In genomic region chr6:30515106-30515505, GRCh38 we compare ENCODE assay signal across 9 cellular contexts. TPM values are rescaled to one million over a fixed set of nuclear protein-coding genes. Genes with fewer than 3 reads are reported as not detected.
DNase-seq lines count a peak whose midpoint lies in the region; ATAC-seq and TF ChIP-seq lines count a peak whose summit lies in the region.
"Had no signal": no experiment of that assay in that cellular context is flagged by ENCODE, and none has a peak within 500 bp of the region (broad histone marks: within the 10 kb centered on the region; RNA-seq: fewer than 3 reads in every experiment).

No MANE protein-coding gene starts in this region.

- peak overlapping the region; percentile 71 for H3K4me3 Mint-ChIP-seq in CD8-positive, alpha-beta T cell

- H3K79me2 ChIP-seq in Loucy (ENCODE audit: insufficient read depth, low read length): peaks cover 8% of the 10 kb centered on the region; the same call in 1 of the 2 replicates

- H3F3A ChIP-seq in Loucy (ENCODE audit: low read depth): peaks cover 12% of the 10 kb centered on the region

- no peak overlapping the region for H4K8ac ChIP-seq in neuronal stem cell (ENCODE audit: low read depth, low read length)

- H2BK15ac ChIP-seq in neuronal stem cell (ENCODE audit: low read length): no peak overlapping the region

- no peaks in the 10 kb centered on the region for H3K27me3 Mint-ChIP-seq in CD8-positive, alpha-beta T cell (ENCODE audit: low read depth)

- no peak overlapping the region for H3K18ac ChIP-seq in neuronal stem cell (ENCODE audit: low read length)

- TF ChIP-seq CTCF in CD8-positive, alpha-beta T cell (IDR thresholded peaks at IDR 0.05): no peak
- TF ChIP-seq CTCF in Loucy (conservative IDR thresholded peaks at IDR 0.05; ENCODE audit: low read length) (no peak), omental fat pad (IDR thresholded peaks at IDR 0.05) (no peak)

- no peaks in the 10 kb centered on the region for H4K20me1 ChIP-seq in Loucy (ENCODE audit: insufficient read depth, low read length, poor library complexity, severe bottlenecking)

- peaks cover 67% of the 10 kb centered on the region for H3K4me1 Mint-ChIP-seq in CD8-positive, alpha-beta T cell (ENCODE audit: low read depth)

- H3K9ac ChIP-seq in Loucy (ENCODE audit: low read depth, low read length, poor library complexity, severe bottlenecking) (peak overlapping the region; percentile 78), neuronal stem cell (ENCODE audit: low read depth, low read length, poor library complexity) (no peak overlapping the region)

- H3K79me1 ChIP-seq in neuronal stem cell (ENCODE audit: low read depth, low read length): no peaks in the 10 kb centered on the region

- no peak overlapping the region for H2AFZ ChIP-seq in Loucy (ENCODE audit: low read length)
- peak overlapping the region; percentile 77 for H2AFZ ChIP-seq in neuronal stem cell (ENCODE audit: low read length)

- H3K9me3 Mint-ChIP-seq in CD8-positive, alpha-beta T cell: peaks cover 8% of the 10 kb centered on the region

- peak overlapping the region; percentile 74 for H3K4me2 ChIP-seq in Loucy (ENCODE audit: low read depth, low read length, poor library complexity, severe bottlenecking)
- H3K4me2 ChIP-seq in neuronal stem cell (ENCODE audit: insufficient read depth, low read length, poor library complexity, severe bottlenecking): no peak overlapping the region

- no peaks in the 10 kb centered on the region for H3K36me3 ChIP-seq in CD8-positive, alpha-beta T cell (ENCODE audit: insufficient read depth, low read length)
- H3K36me3 ChIP-seq in Loucy (ENCODE audit: insufficient read depth, low read length) (no peaks in the 10 kb centered on the region), neuronal stem cell (replicated peaks in 1 of 2; ENCODE audit: control insufficient read depth in 2 of 2, insufficient read depth in 2 of 2, low read length in 2 of 2) (no peaks in the 10 kb centered on the region)
- no peaks in the 10 kb centered on the region for H3K36me3 ChIP-seq in effector memory CD4-positive, alpha-beta T cell (ENCODE audit: control insufficient read depth, insufficient read depth, low read length)

- no peak for ATAC-seq in CD8-positive, alpha-beta T cell
- ATAC-seq in omental fat pad (ENCODE audit: low FRiP score) (no peak), GM21786 (IDR thresholded peaks at IDR 0.05; ENCODE audit: unreplicated experiment) (no peak), HG02938 (IDR thresholded peaks at IDR 0.05; ENCODE audit: unreplicated experiment) (no peak)

- H3K9me2 ChIP-seq in Loucy (replicated peaks; ENCODE audit: low read depth, low read length): no peaks in the 10 kb centered on the region

- no peak overlapping the region for H2AK5ac ChIP-seq in neuronal stem cell (ENCODE audit: low read depth, low read length)

- H3K27ac Mint-ChIP-seq in CD8-positive, alpha-beta T cell: peak overlapping the region; percentile 99

- CTCF ChIA-PET in CD8-positive, alpha-beta T cell (lab: Charles Lee): interaction anchor here (1.5 to 5.1 kb wide), 5 partner anchors 17 to 32 kb away, joined by 4 to 34 read pairs (median 13); no protein-coding TSS in a partner anchor

- POLR2A ChIA-PET in CD8-positive, alpha-beta T cell (lab: Charles Lee): interaction anchor here (1.0 to 14.9 kb wide), 4 partner anchors 15 to 21 kb away, joined by 4 to 359 read pairs (median 14); no protein-coding TSS in a partner anchor

- intact Hi-C loops in CD8-positive, alpha-beta T cell (cut with DNase I, micrococcal nuclease): no loop called here

- H3K14ac ChIP-seq in neuronal stem cell (ENCODE audit: low read length): no peak overlapping the region

- H2BK5ac ChIP-seq in neuronal stem cell (ENCODE audit: low read length): no peak overlapping the region

- no peaks in the 10 kb centered on the region for H3K9me3 ChIP-seq in CD8-positive, alpha-beta T cell (ENCODE audit: low read length)
- no peaks in the 10 kb centered on the region for H3K9me3 ChIP-seq in Loucy (ENCODE audit: insufficient read depth, low read depth, low read length)
- H3K9me3 ChIP-seq in effector memory CD4-positive, alpha-beta T cell (ENCODE audit: control insufficient read depth, low read length): no peaks in the 10 kb centered on the region
- peaks cover 0 to 7% of the 10 kb centered on the region in 2 donors for H3K9me3 ChIP-seq in neuronal stem cell (replicated peaks in 1 of 2; ENCODE audit: control insufficient read depth in 2 of 2, insufficient read depth in 1 of 2, low read depth in 1 of 2, low read length in 2 of 2)

- peak overlapping the region; percentile 82 for H3K27ac ChIP-seq in CD8-positive, alpha-beta T cell (ENCODE audit: low read depth, low read length)
- H3K27ac ChIP-seq in effector memory CD4-positive, alpha-beta T cell (ENCODE audit: insufficient read depth, low read length, poor library complexity, severe bottlenecking): peak overlapping the region; percentile 87
- no peak overlapping the region for H3K27ac ChIP-seq in neuronal stem cell (replicated peaks; ENCODE audit: low read length)

- H2BK120ac ChIP-seq in neuronal stem cell (ENCODE audit: low read depth, low read length): no peak overlapping the region

- H3K27me3 ChIP-seq in CD8-positive, alpha-beta T cell (ENCODE audit: insufficient read depth, low read length): no peaks in the 10 kb centered on the region
- no peaks in the 10 kb centered on the region for H3K27me3 ChIP-seq in Loucy (ENCODE audit: insufficient read depth, low read length, poor library complexity, severe bottlenecking)
- H3K27me3 ChIP-seq in effector memory CD4-positive, alpha-beta T cell (replicated peaks; ENCODE audit: control insufficient read depth, insufficient read depth, low read length, poor library complexity, severe bottlenecking): no peaks in the 10 kb centered on the region
- no peaks in the 10 kb centered on the region for H3K27me3 ChIP-seq in neuronal stem cell (ENCODE audit: control insufficient read depth in 3 of 3, insufficient read depth in 3 of 3, low read depth in 1 of 3, low read length in 3 of 3)

- H3K4ac ChIP-seq in neuronal stem cell (ENCODE audit: low read length): no peak overlapping the region

- no CpG with 5 or more reads among the region's 4 CpGs for WGBS in neuronal stem cell (ENCODE audit: extremely low coverage in 2 of 2, insufficient read length in 2 of 2, insufficient replicate concordance in 1 of 2), 2 donors

- no peak overlapping the region for H4K91ac ChIP-seq in neuronal stem cell (ENCODE audit: low read depth, low read length, poor library complexity)

- peaks cover 71% of the 10 kb centered on the region for H3K4me1 ChIP-seq in CD8-positive, alpha-beta T cell (ENCODE audit: insufficient read depth, low read length)
- H3K4me1 ChIP-seq in Loucy (ENCODE audit: insufficient read depth, low read length, poor library complexity, severe bottlenecking) (peaks cover 59% of the 10 kb centered on the region), neuronal stem cell (ENCODE audit: control insufficient read depth in 2 of 2, insufficient read depth in 1 of 2, low read depth in 1 of 2, low read length in 2 of 2) (peaks cover 4 to 5% of the 10 kb centered on the region in 2 donors)
- H3K4me1 ChIP-seq in effector memory CD4-positive, alpha-beta T cell (ENCODE audit: control insufficient read depth, insufficient read depth, low read length, poor library complexity, severe bottlenecking): peaks cover 39% of the 10 kb centered on the region

- H3K23ac ChIP-seq in neuronal stem cell (ENCODE audit: low read depth, low read length, poor library complexity): no peak overlapping the region

- H3K4me3 ChIP-seq in CD8-positive, alpha-beta T cell (ENCODE audit: low read depth, low read length): peak overlapping the region; percentile 39
- peak overlapping the region; percentile 69 for H3K4me3 ChIP-seq in Loucy (ENCODE audit: low read length, poor library complexity, severe bottlenecking)
- no peak overlapping the region for H3K4me3 ChIP-seq in effector memory CD4-positive, alpha-beta T cell (ENCODE audit: insufficient read depth, low read depth, low read length, poor library complexity, severe bottlenecking)
- no peak overlapping the region for H3K4me3 ChIP-seq in neuronal stem cell (ENCODE audit: low read length in 2 of 2)

- no peak overlapping the region for H2BK12ac ChIP-seq in neuronal stem cell (ENCODE audit: low read length)

- no peak for DNase-seq in CD8-positive, alpha-beta T cell
- DNase-seq in effector memory CD4-positive, alpha-beta T cell: no peak
- DNase-seq in neuronal stem cell (ENCODE audit: low spot score) (no peak), omental fat pad (ENCODE audit: low spot score) (no peak), putamen (ENCODE audit: low spot score) (no peak)
- DNase-seq: NCI-H1436 treated with DMSO at 0.1 percent for 48 hours had no signal

- peaks cover 8% of the 10 kb centered on the region for H3K36me3 Mint-ChIP-seq in CD8-positive, alpha-beta T cell

RNA-seq across cellular contexts. Expression of gene HLA-E, which starts 25.8 kb away (rescaled TPM):
- total RNA-seq in CD8-positive, alpha-beta T cell: 1,000 to 10,000 TPM; 1,266 to 1,281 TPM
- polyA plus RNA-seq in neuronal stem cell (2013, experiment 1 of 2): 20.5 TPM
- polyA plus RNA-seq in neuronal stem cell (2013, experiment 2 of 2): 19.7 TPM
- total RNA-seq in omental fat pad: 1,000 to 10,000 TPM in 1 of 4 donors, 100 to 1,000 TPM in 3; 562 to 1,653 (median 781) TPM

RNA-seq across cellular contexts. Expression of gene GNL1, which starts 41.2 kb away (rescaled TPM):
- total RNA-seq in CD8-positive, alpha-beta T cell: 100 to 1,000 TPM; 148 to 159 TPM
- polyA plus RNA-seq in neuronal stem cell (2013, experiment 1 of 2): 22.0 TPM
- polyA plus RNA-seq in neuronal stem cell (2013, experiment 2 of 2): 21.0 TPM
- 10 to 100 TPM; 40.1 to 50.6 (median 43.7) TPM for total RNA-seq in omental fat pad

RNA-seq across cellular contexts. Expression of gene PRR3, which starts 42.0 kb away (rescaled TPM):
- total RNA-seq in CD8-positive, alpha-beta T cell: 10 to 100 TPM; 11.3 to 13.3 TPM
- 44.2 TPM for polyA plus RNA-seq in neuronal stem cell (2013, experiment 1 of 2)
- polyA plus RNA-seq in neuronal stem cell (2013, experiment 2 of 2): 43.6 TPM
- 10 to 100 TPM in 1 of 4 donors, 1 to 10 TPM in 3; 5.0 to 10.4 (median 7.5) TPM for total RNA-seq in omental fat pad

RNA-seq across cellular contexts. Expression of gene ABCF1, which starts 56.1 kb away (rescaled TPM):
- total RNA-seq in CD8-positive, alpha-beta T cell: 100 to 1,000 TPM; 121 to 130 TPM
- polyA plus RNA-seq in neuronal stem cell (2013, experiment 1 of 2): 66.4 TPM
- 63.9 TPM for polyA plus RNA-seq in neuronal stem cell (2013, experiment 2 of 2)
- 10 to 100 TPM; 34.4 to 86.0 (median 51.1) TPM for total RNA-seq in omental fat pad

Comparison
In these comparisons a context has a peak if more than half of its experiments do, and no peak if none do; other contexts are left out.
1. H3K4me3 ChIP-seq: peak in CD8-positive, alpha-beta T cell (single experiment) and Loucy (single experiment); none in effector memory CD4-positive, alpha-beta T cell (single experiment) and neuronal stem cell (0 of 2).